ENCODE assay signal across 1 cellular context in genomic region chr2:231125272-231125671, GRCh38.
TF ChIP-seq lines count a peak whose summit lies in the region.

No MANE protein-coding gene starts in this region.

TF ChIP-seq in HEK293, 187 proteins besides CTCF, POLR2A, EP300 and RAD21 (continued from another document):
- TF ChIP-seq PRDM6 (tag by site-specific recombination; IDR thresholded peaks at IDR 0.05): 0 out of 2 replicates have a peak, but pooled peaks have one; percentile 5
TF ChIP-seq in HEK293: peak in this region for 1.
